26 cellular contexts compared by ENCODE assay signal in genomic region chr4:900721-901120, GRCh38.
"Had no signal": no experiment of that assay in that cellular context is flagged by ENCODE, and none has a peak within 500 bp of the region (broad histone marks: within the 10 kb centered on the region; RNA-seq: fewer than 3 reads in every experiment).

No MANE protein-coding gene starts in this region.

- H3K27ac Mint-ChIP-seq: dendritic cell treated with granulocyte-macrophage colony-stimulating factor and Interleukin-4, amounts not matched to agents 40 ng/mL and 50 ng/mL, for 4 days; mesothelial cell of epicardium had no signal

- ATAC-seq: naive thymus-derived CD4-positive, alpha-beta T cell; right lobe of liver; upper lobe of right lung had no signal

- H3K4me3 ChIP-seq: colonic mucosa, esophagus squamous epithelium, heart right ventricle, pancreas, right lobe of liver, thoracic aorta, tibial nerve, upper lobe of right lung, uterus had no signal

- H3K4me1 ChIP-seq: colonic mucosa, esophagus squamous epithelium, pancreas, right lobe of liver, tibial nerve, upper lobe of right lung, uterus had no signal

- H3K27ac ChIP-seq: colonic mucosa, esophagus squamous epithelium, heart right ventricle, neutrophil, pancreas, right lobe of liver, thoracic aorta, tibial nerve, upper lobe of right lung, uterus had no signal

- H3K36me3 ChIP-seq: colonic mucosa, uterus had no signal

- DNase-seq: colonic mucosa; effector CD8-positive, alpha-beta T cell; erythroblast; esophagus squamous epithelium; foreskin melanocyte; glutamatergic neuron; hippocampal formation; kidney glomerular epithelial cell; mesenchymal stem cell; naive thymus-derived CD4-positive, alpha-beta T cell; right lobe of liver; small intestine; stimulated activated CD4-positive, alpha-beta T cell treated with anti-CD3 and anti-CD28 coated beads, Interleukin-15, amount 100 ng/mL, for 24 hours; stimulated activated CD4-positive, alpha-beta T cell treated with anti-CD3 and anti-CD28 coated beads, Interleukin-2, amount 100 ng/mL, for 48 hours; stimulated activated naive CD4-positive, alpha-beta T cell treated with Interleukin-2 at 50 U/mL for 16 hours; upper lobe of right lung; uterus had no signal

- H3K4me3 Mint-ChIP-seq: central memory CD8-positive, alpha-beta T cell; dendritic cell treated with granulocyte-macrophage colony-stimulating factor and Interleukin-4, amounts not matched to agents 40 ng/mL and 50 ng/mL, for 4 days; mesothelial cell of epicardium; naive thymus-derived CD4-positive, alpha-beta T cell had no signal

- FAIRE-seq: islet of Langerhans, pancreas, small intestine had no signal

- H3K9me3 ChIP-seq: colonic mucosa, esophagus squamous epithelium, heart right ventricle, neutrophil, pancreas, right lobe of liver, thoracic aorta, tibial nerve, upper lobe of right lung, uterus had no signal

- H3K4me1 Mint-ChIP-seq: mesothelial cell of epicardium had no signal

- H3K27me3 ChIP-seq: colonic mucosa, esophagus squamous epithelium, heart right ventricle, neutrophil, pancreas, right lobe of liver, tibial nerve, upper lobe of right lung, uterus had no signal

- H3K9me3 Mint-ChIP-seq: central memory CD8-positive, alpha-beta T cell; mesothelial cell of epicardium had no signal

- H3K27me3 Mint-ChIP-seq: central memory CD8-positive, alpha-beta T cell; dendritic cell treated with granulocyte-macrophage colony-stimulating factor and Interleukin-4, amounts not matched to agents 40 ng/mL and 50 ng/mL, for 4 days; naive thymus-derived CD4-positive, alpha-beta T cell had no signal
